In genomic region chr5:23823521-23823920, GRCh38 we compare ENCODE assay signal across 2 cellular contexts.
A peak's percentile ranks its signal among the peaks of the same experiment; 100 is the strongest.
TF ChIP-seq lines count a peak whose summit lies in the region.

No MANE protein-coding gene starts in this region.

TF ChIP-seq in HepG2, 621 proteins besides CTCF, POLR2A, EP300 and RAD21:
- TF ChIP-seq USF2 (IDR thresholded peaks at IDR 0.05; ENCODE audit: low read depth, low read length) = 0 out of 2 replicates have a peak, but pooled peaks have one; percentile 4
- no peak for TF ChIP-seq USF2 (CRISPR knock-in tag; IDR thresholded peaks at IDR 0.05; ENCODE audit: borderline replicate concordance)
- no peak for TF ChIP-seq KLF9 (CRISPR knock-in tag; IDR thresholded peaks at IDR 0.05; ENCODE audit: low read depth)

TF ChIP-seq in H1, 55 proteins besides CTCF, POLR2A, EP300 and RAD21:
- no peak for TF ChIP-seq CHD7 (IDR thresholded peaks at IDR 0.05; ENCODE audit: insufficient replicate concordance, low read length)
- TF ChIP-seq SIN3A (conservative IDR thresholded peaks at IDR 0.05 in 1 of 2, IDR thresholded peaks at IDR 0.05 in 1 of 2; ENCODE audit: low read depth in 1 of 2, low read length in 2 of 2) = no peak
- no peak for TF ChIP-seq POLR2AphosphoS5 (IDR thresholded peaks at IDR 0.05; ENCODE audit: low read depth, low read length)
- no peak for TF ChIP-seq CHD2 (IDR thresholded peaks at IDR 0.05; ENCODE audit: low read length)
- TF ChIP-seq SUZ12 (IDR thresholded peaks at IDR 0.05; ENCODE audit: low read length) = no peak
- TF ChIP-seq TBP (IDR thresholded peaks at IDR 0.05; ENCODE audit: low read depth, low read length) = no peak
- TF ChIP-seq KDM1A (IDR thresholded peaks at IDR 0.05; ENCODE audit: borderline replicate concordance, low read length) = no peak
- TF ChIP-seq CBX8 (IDR thresholded peaks at IDR 0.05; ENCODE audit: borderline replicate concordance, low read depth, low read length) = no peak
- TF ChIP-seq FOSL1 (IDR thresholded peaks at IDR 0.05; ENCODE audit: insufficient read depth, low read depth, low read length) = no peak
- TF ChIP-seq E2F6 (IDR thresholded peaks at IDR 0.05) = no peak
- no peak for TF ChIP-seq HDAC6 (IDR thresholded peaks at IDR 0.05; ENCODE audit: low read depth, low read length)
- TF ChIP-seq YY1 (IDR thresholded peaks at IDR 0.05; ENCODE audit: low read depth, low read length) = no peak
- no peak for TF ChIP-seq SP4 (IDR thresholded peaks at IDR 0.05; ENCODE audit: low read length)
- no peak for TF ChIP-seq ATF3 (IDR thresholded peaks at IDR 0.05; ENCODE audit: insufficient read depth, low read depth, low read length)
- TF ChIP-seq BACH1 (IDR thresholded peaks at IDR 0.05; ENCODE audit: low read length) = no peak
- no peak for TF ChIP-seq ATF2 (IDR thresholded peaks at IDR 0.05; ENCODE audit: low read length)
- TF ChIP-seq RFX5 (IDR thresholded peaks at IDR 0.05; ENCODE audit: borderline replicate concordance, low read depth, low read length) = no peak
